ENCODE assay signal across 8 cellular contexts in the genomic region with DNA sequence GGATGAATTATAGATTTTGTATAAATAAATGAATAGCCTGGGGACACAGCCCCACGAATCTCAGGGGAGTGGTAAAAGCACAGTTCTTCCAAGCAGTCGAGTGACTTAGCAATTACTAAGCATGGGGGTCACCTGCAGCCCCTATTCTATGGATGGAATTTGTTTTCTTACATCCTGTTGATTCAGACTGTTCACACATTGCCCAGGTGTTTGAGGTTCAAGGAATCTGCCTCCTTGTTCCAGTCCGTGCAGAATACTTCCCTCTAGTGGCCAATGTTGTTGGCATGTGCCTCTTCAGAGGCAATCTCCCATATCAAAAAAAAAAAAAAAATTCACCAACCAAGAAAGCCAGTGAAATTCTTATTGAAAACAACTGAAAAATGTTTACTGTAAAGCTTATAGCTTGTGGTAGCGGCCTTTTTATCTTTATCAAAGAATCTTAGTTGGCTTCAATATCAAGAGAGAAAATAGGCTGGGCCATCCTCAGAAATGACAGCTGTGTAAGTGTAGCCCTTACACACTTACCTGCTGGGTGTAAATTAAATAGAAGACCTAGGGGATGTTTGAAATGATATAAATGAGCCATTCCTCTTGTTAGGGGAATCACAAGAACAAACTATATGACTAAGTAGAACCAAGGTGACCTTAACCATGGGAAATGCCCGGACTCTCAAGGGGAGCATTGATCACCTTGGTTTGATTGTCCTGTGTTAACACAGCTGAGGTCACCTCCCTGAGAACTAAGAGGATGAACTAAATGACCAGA. TPM values are rescaled to one million over a fixed set of nuclear protein-coding genes. Genes with fewer than 3 reads are reported as not detected.
DNase-seq lines count a peak whose midpoint lies in the region; ATAC-seq and TF ChIP-seq lines count a peak whose summit lies in the region.

No MANE protein-coding gene starts in this region.

- no peaks in the 10 kb centered on the region for H3K9me3 ChIP-seq in hepatocyte (ENCODE audit: low read depth)

- no peak overlapping the region for H3K27ac ChIP-seq in hepatocyte

- TF ChIP-seq CTCF in hepatocyte (IDR thresholded peaks at IDR 0.05; ENCODE audit: poor library complexity): peak; percentile 68

- no peaks in the 10 kb centered on the region for H3K4me1 ChIP-seq in hepatocyte (ENCODE audit: insufficient read depth)

- WGBS in hepatocyte (ENCODE audit: low lambda C conversion rate, missing lambda C conversion rate): 35% methylated on average over 5 of the region's 5 CpGs

- H4K20me1 ChIP-seq in hepatocyte (ENCODE audit: insufficient read depth, poor library complexity, severe bottlenecking): no peaks in the 10 kb centered on the region

- no peaks in the 10 kb centered on the region for H3K36me3 ChIP-seq in hepatocyte (replicated peaks; ENCODE audit: insufficient read depth, low read depth)

- ATAC-seq in HG02798 (IDR thresholded peaks at IDR 0.05; ENCODE audit: poor library complexity, unreplicated experiment): peak; percentile 63

- H3K79me2 ChIP-seq in hepatocyte: no peaks in the 10 kb centered on the region

- DNase-seq in DMS 273 (lab: John Stamatoyannopoulos, UW; ENCODE audit: unreplicated experiment) (peak; percentile 65), DMS 273 treated with DMSO at 0.1 percent for 48 hours (lab: John Stamatoyannopoulos, UW) (no peak), NCI-H774 (lab: John Stamatoyannopoulos, UW) (peak; percentile 20), amniotic epithelial cell (ENCODE audit: low read depth) (peak; percentile 70), hepatocyte (ENCODE audit: low spot score) (peak; percentile 73), smooth muscle cell of the brain vasculature (ENCODE audit: low read depth, low spot score) (peak; percentile 31), ureter (ENCODE audit: low spot score) (no peak)

- no peak overlapping the region for H3K4me3 ChIP-seq in hepatocyte

- no peaks in the 10 kb centered on the region for H3K27me3 ChIP-seq in hepatocyte

- H3K9me2 ChIP-seq in hepatocyte (replicated peaks; ENCODE audit: insufficient read depth): no peaks in the 10 kb centered on the region

- H3K4me2 ChIP-seq in hepatocyte: no peak overlapping the region

- no peak overlapping the region for H2AFZ ChIP-seq in hepatocyte

RNA-seq across cellular contexts. Expression of a gene that starts 7.8 kb away (rescaled TPM):
- not detected in 2 replicates for total RNA-seq in hepatocyte
- not detected in 2 replicates for polyA plus RNA-seq in hepatocyte
- total RNA-seq in ureter: not detected

RNA-seq across cellular contexts. Expression of a gene that starts 41.3 kb away (rescaled TPM):
- total RNA-seq in hepatocyte (2.1 and 4.2 TPM in 2 replicates), ureter (14.7 TPM)
- polyA plus RNA-seq in hepatocyte: 2.3 and 2.7 TPM in 2 replicates

RNA-seq across cellular contexts. Expression of a gene that starts 50.6 kb away (rescaled TPM):
- total RNA-seq in hepatocyte (0.17 TPM in 1 of 2 replicates, not detected in the other), ureter (not detected)
- not detected in 2 replicates for polyA plus RNA-seq in hepatocyte

Comparison
In these comparisons a context has a peak if more than half of its experiments do, and no peak if none do; other contexts are left out.
1. DNase-seq: peak in DMS 273 (single experiment), NCI-H774 (single experiment), amniotic epithelial cell (single experiment), hepatocyte (single experiment) and smooth muscle cell of the brain vasculature (single experiment); none in DMS 273 treated with DMSO at 0.1 percent for 48 hours (single experiment) and ureter (single experiment).